In genomic region chr5:179612577-179613459, GRCh38 we compare ENCODE assay signal across 1 cellular context.
TF ChIP-seq lines count a peak whose summit lies in the region.

No MANE protein-coding gene starts in this region.

TF ChIP-seq in GM23338, 12 proteins besides CTCF, POLR2A, EP300 and RAD21 (continued from another document):
- no peak for TF ChIP-seq REST (IDR thresholded peaks at IDR 0.05; ENCODE audit: unreplicated experiment)
- no peak for TF ChIP-seq EZH2 (IDR thresholded peaks at IDR 0.05; ENCODE audit: low read depth, unreplicated experiment)
- no peak for TF ChIP-seq ZNF114 (CRISPR knock-in tag; IDR thresholded peaks at IDR 0.05)
- TF ChIP-seq CREB1 (CRISPR knock-in tag; IDR thresholded peaks at IDR 0.05; ENCODE audit: low read depth) = no peak
- no peak for TF ChIP-seq JUNB (IDR thresholded peaks at IDR 0.05; ENCODE audit: unreplicated experiment)
- no peak for TF ChIP-seq NANOG (IDR thresholded peaks at IDR 0.05; ENCODE audit: borderline replicate concordance)
- TF ChIP-seq STAT1 (IDR thresholded peaks at IDR 0.05; ENCODE audit: unreplicated experiment) = no peak
- TF ChIP-seq ZNF331 (CRISPR knock-in tag; IDR thresholded peaks at IDR 0.05; ENCODE audit: low read depth) = no peak
- TF ChIP-seq ETS1 (IDR thresholded peaks at IDR 0.05) = no peak
- TF ChIP-seq EZH2phosphoT487 (IDR thresholded peaks at IDR 0.05; ENCODE audit: unreplicated experiment) = no peak
